1 cellular context compared by ENCODE assay signal in genomic region chr1:115052454-115053083, GRCh38.
TF ChIP-seq lines count a peak whose summit lies in the region.

No MANE protein-coding gene starts in this region.

TF ChIP-seq in HEK293, 187 proteins besides CTCF, POLR2A, EP300 and RAD21 (continued from another document):
- TF ChIP-seq ZSCAN4 (tag by site-specific recombination; IDR thresholded peaks at IDR 0.05) (no peak), EGR2 (tag by site-specific recombination; IDR thresholded peaks at IDR 0.05; ENCODE audit: low read depth) (peak; percentile 23; the same call in 1 of the 2 replicates), ZNF514 (tag by site-specific recombination; IDR thresholded peaks at IDR 0.05) (no peak), RBAK (tag by site-specific recombination; IDR thresholded peaks at IDR 0.05) (no peak), ZNF426 (tag by site-specific recombination; IDR thresholded peaks at IDR 0.05) (no peak), ZNF677 (tag by site-specific recombination; IDR thresholded peaks at IDR 0.05) (no peak), ZFHX2 (tag by site-specific recombination; conservative IDR thresholded peaks at IDR 0.05) (peak; percentile 59; the same call in 1 of the 2 replicates), ZNF473 (tag by site-specific recombination; IDR thresholded peaks at IDR 0.05) (no peak), ZNF366 (tag by site-specific recombination; conservative IDR thresholded peaks at IDR 0.05) (peak; percentile 37; the same call in 1 of the 2 replicates), ZNF2 (tag by site-specific recombination; IDR thresholded peaks at IDR 0.05) (peak; percentile 91), YY2 (tag by site-specific recombination; IDR thresholded peaks at IDR 0.05) (no peak), PRDM2 (tag by site-specific recombination; IDR thresholded peaks at IDR 0.05; ENCODE audit: borderline replicate concordance) (no peak), ZNF600 (tag by site-specific recombination; IDR thresholded peaks at IDR 0.05) (peak; percentile 33; the same call in 1 of the 2 replicates), ZBTB17 (tag by site-specific recombination; IDR thresholded peaks at IDR 0.05) (peak; percentile 14; the same call in 1 of the 2 replicates), ZNF146 (tag by site-specific recombination; IDR thresholded peaks at IDR 0.05) (no peak)
- TF ChIP-seq, protein P1, sequence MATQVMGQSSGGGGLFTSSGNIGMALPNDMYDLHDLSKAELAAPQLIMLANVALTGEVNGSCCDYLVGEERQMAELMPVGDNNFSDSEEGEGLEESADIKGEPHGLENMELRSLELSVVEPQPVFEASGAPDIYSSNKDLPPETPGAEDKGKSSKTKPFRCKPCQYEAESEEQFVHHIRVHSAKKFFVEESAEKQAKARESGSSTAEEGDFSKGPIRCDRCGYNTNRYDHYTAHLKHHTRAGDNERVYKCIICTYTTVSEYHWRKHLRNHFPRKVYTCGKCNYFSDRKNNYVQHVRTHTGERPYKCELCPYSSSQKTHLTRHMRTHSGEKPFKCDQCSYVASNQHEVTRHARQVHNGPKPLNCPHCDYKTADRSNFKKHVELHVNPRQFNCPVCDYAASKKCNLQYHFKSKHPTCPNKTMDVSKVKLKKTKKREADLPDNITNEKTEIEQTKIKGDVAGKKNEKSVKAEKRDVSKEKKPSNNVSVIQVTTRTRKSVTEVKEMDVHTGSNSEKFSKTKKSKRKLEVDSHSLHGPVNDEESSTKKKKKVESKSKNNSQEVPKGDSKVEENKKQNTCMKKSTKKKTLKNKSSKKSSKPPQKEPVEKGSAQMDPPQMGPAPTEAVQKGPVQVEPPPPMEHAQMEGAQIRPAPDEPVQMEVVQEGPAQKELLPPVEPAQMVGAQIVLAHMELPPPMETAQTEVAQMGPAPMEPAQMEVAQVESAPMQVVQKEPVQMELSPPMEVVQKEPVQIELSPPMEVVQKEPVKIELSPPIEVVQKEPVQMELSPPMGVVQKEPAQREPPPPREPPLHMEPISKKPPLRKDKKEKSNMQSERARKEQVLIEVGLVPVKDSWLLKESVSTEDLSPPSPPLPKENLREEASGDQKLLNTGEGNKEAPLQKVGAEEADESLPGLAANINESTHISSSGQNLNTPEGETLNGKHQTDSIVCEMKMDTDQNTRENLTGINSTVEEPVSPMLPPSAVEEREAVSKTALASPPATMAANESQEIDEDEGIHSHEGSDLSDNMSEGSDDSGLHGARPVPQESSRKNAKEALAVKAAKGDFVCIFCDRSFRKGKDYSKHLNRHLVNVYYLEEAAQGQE (tag by site-specific recombination; IDR thresholded peaks at IDR 0.05): 0 out of 2 replicates have a peak, but pooled peaks have one; percentile 23
